Comparison of ENCODE assay signal across 16 cellular contexts in the genomic region with DNA sequence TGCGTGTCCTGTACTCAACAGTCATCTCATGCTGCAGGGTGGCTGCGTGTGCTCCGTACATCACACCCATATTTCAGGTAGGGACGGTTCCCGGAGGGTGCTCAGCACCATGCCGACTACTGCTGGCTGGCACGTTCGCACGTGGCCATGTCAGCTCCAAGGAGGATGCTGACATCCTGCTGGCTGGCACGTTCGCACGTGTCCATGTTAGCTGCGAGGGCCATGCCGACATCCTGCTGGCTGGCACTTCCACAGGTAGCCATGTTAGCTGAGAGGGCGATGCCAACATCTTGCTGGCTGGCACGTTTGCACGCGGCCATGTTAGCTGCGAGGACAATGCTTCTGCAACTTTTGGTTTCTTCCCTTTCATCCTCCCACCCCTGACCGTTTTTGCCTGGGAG.
DNase-seq lines count a peak whose midpoint lies in the region; ATAC-seq and TF ChIP-seq lines count a peak whose summit lies in the region.
"Had no signal": no experiment of that assay in that cellular context is flagged by ENCODE, and none has a peak within 500 bp of the region (broad histone marks: within the 10 kb centered on the region; RNA-seq: fewer than 3 reads in every experiment).

No MANE protein-coding gene starts in this region.

- H2BK5ac ChIP-seq in mesendoderm (ENCODE audit: low read length): no peak overlapping the region

- H3K18ac ChIP-seq in mesendoderm (ENCODE audit: low read length): no peak overlapping the region

- no peaks in the 10 kb centered on the region for H3K36me3 Mint-ChIP-seq in activated T-cell treated with anti-CD3 and anti-CD28 coated beads, Interleukin-2, amount 50 U/mL, for 24 hours (ENCODE audit: low read depth)
- H3K36me3 Mint-ChIP-seq in activated T-cell treated with anti-CD3 and anti-CD28 coated beads, Interleukin-2, amount 50 U/mL, for 72 hours (ENCODE audit: insufficient read depth in 2 of 2): no peaks in the 10 kb centered on the region
- H3K36me3 Mint-ChIP-seq: CD14-positive monocyte, IgD-negative memory B cell had no signal

- no peaks in the 10 kb centered on the region for H3K4me1 Mint-ChIP-seq in activated T-cell treated with anti-CD3 and anti-CD28 coated beads, Interleukin-2, amount 50 U/mL, for 24 hours (ENCODE audit: low read depth)
- no peaks in the 10 kb centered on the region for H3K4me1 Mint-ChIP-seq in activated T-cell treated with anti-CD3 and anti-CD28 coated beads, Interleukin-2, amount 50 U/mL, for 72 hours (ENCODE audit: low read depth)
- H3K4me1 Mint-ChIP-seq: CD14-positive monocyte had no signal

- H3K4me3 Mint-ChIP-seq in activated T-cell treated with anti-CD3 and anti-CD28 coated beads, Interleukin-2, amount 50 U/mL, for 24 hours: no peak overlapping the region
- no peak overlapping the region for H3K4me3 Mint-ChIP-seq in activated T-cell treated with anti-CD3 and anti-CD28 coated beads, Interleukin-2, amount 50 U/mL, for 72 hours
- H3K4me3 Mint-ChIP-seq: CD14-positive monocyte had no signal

- H3K79me2 ChIP-seq in mesendoderm (ENCODE audit: control insufficient read depth, insufficient read depth, low read length): no peaks in the 10 kb centered on the region

- H3K9me3 ChIP-seq in Peyer's patch (no peaks in the 10 kb centered on the region), testis (no peaks in the 10 kb centered on the region)

- H3K27ac ChIP-seq in Peyer's patch (no peak overlapping the region), mesendoderm (ENCODE audit: low read depth, low read length) (no peak overlapping the region), testis (no peak overlapping the region)

- no peaks in the 10 kb centered on the region for H3K36me3 ChIP-seq in Peyer's patch
- H3K36me3 ChIP-seq in mesendoderm (ENCODE audit: control insufficient read depth, insufficient read depth, low read length): no peaks in the 10 kb centered on the region
- H3K36me3 ChIP-seq in testis (ENCODE audit: low read depth, missing control alignments): no peaks in the 10 kb centered on the region

- H3K79me1 ChIP-seq in mesendoderm (ENCODE audit: low read length): no peaks in the 10 kb centered on the region

- H3K4me3 ChIP-seq in Peyer's patch (no peak overlapping the region), mesendoderm (ENCODE audit: low read length) (no peak overlapping the region), testis (no peak overlapping the region)
- H3K4me3 ChIP-seq: GM12878 had no signal

- H3K9me3 Mint-ChIP-seq in activated T-cell treated with anti-CD3 and anti-CD28 coated beads, Interleukin-2, amount 50 U/mL, for 24 hours: no peaks in the 10 kb centered on the region
- H3K9me3 Mint-ChIP-seq in activated T-cell treated with anti-CD3 and anti-CD28 coated beads, Interleukin-2, amount 50 U/mL, for 72 hours: no peaks in the 10 kb centered on the region
- H3K9me3 Mint-ChIP-seq: CD14-positive monocyte had no signal

- DNase-seq in activated T-cell treated with anti-CD3 and anti-CD28 coated beads, Interleukin-2, amount 50 U/mL, for 24 hours: peak; percentile 7
- no peak for DNase-seq in activated T-cell treated with anti-CD3 and anti-CD28 coated beads, Interleukin-2, amount 50 U/mL, for 72 hours
- peak in 2 of 3 donors; percentile 22 to 40 for DNase-seq in Peyer's patch
- DNase-seq in mesendoderm: no peak
- peak; percentile 9 for DNase-seq in testis
- no peak for DNase-seq in T-helper 1 cell
- no peak for DNase-seq in occipital lobe (lab: John Stamatoyannopoulos, UW)
- DNase-seq: NCI-H146, NCI-H226, NCI-H526 treated with DMSO at 0.1 percent for 48 hours, RPMI8226 had no signal

- H4K5ac ChIP-seq in mesendoderm (ENCODE audit: low read length): no peak overlapping the region

- no peak overlapping the region for H2BK15ac ChIP-seq in mesendoderm (replicated peaks; ENCODE audit: low read depth)

- H3K4me2 ChIP-seq in mesendoderm (ENCODE audit: low read length): no peak overlapping the region

- intact Hi-C loops in testis (cut with DNase I; ENCODE audit: low total_unique reads): no loop called here

- H3K4ac ChIP-seq in mesendoderm (ENCODE audit: low read depth, low read length): no peak overlapping the region

- peaks cover 6% of the 10 kb centered on the region for H3K27me3 Mint-ChIP-seq in activated T-cell treated with anti-CD3 and anti-CD28 coated beads, Interleukin-2, amount 50 U/mL, for 24 hours
- H3K27me3 Mint-ChIP-seq in activated T-cell treated with anti-CD3 and anti-CD28 coated beads, Interleukin-2, amount 50 U/mL, for 72 hours (ENCODE audit: low read depth): no peaks in the 10 kb centered on the region

- H3K4me1 ChIP-seq in Peyer's patch: no peaks in the 10 kb centered on the region
- no peaks in the 10 kb centered on the region for H3K4me1 ChIP-seq in mesendoderm (ENCODE audit: control insufficient read depth, low read depth, low read length)
- H3K4me1 ChIP-seq in testis: no peaks in the 10 kb centered on the region

- H3K27me3 ChIP-seq in Peyer's patch (no peaks in the 10 kb centered on the region), mesendoderm (ENCODE audit: insufficient read depth, low read length, poor library complexity) (no peaks in the 10 kb centered on the region), testis (no peaks in the 10 kb centered on the region)

- peak overlapping the region; percentile 89 for H3K23ac ChIP-seq in mesendoderm (ENCODE audit: low read length)

- TF ChIP-seq POLR2A in Peyer's patch (IDR thresholded peaks at IDR 0.05): no peak
- TF ChIP-seq POLR2A in testis (IDR thresholded peaks at IDR 0.05): no peak

- H4K8ac ChIP-seq in mesendoderm (ENCODE audit: low read depth, low read length): no peak overlapping the region

- H3K27ac Mint-ChIP-seq in activated T-cell treated with anti-CD3 and anti-CD28 coated beads, Interleukin-2, amount 50 U/mL, for 24 hours: no peak overlapping the region
- H3K27ac Mint-ChIP-seq in activated T-cell treated with anti-CD3 and anti-CD28 coated beads, Interleukin-2, amount 50 U/mL, for 72 hours: no peak overlapping the region
- H3K27ac Mint-ChIP-seq: CD14-positive monocyte, IgD-negative memory B cell had no signal

- no peak overlapping the region for H3K9ac ChIP-seq in mesendoderm (ENCODE audit: low read length)

- ATAC-seq in activated T-cell treated with anti-CD3 and anti-CD28 coated beads, Interleukin-2, amount 50 U/mL, for 72 hours (replicated peaks in 1 of 2): no peak
- ATAC-seq in GM18520 (IDR thresholded peaks at IDR 0.05; ENCODE audit: unreplicated experiment): no peak
- ATAC-seq: GM12878, HCT116 had no signal

- no peak for TF ChIP-seq CTCF in Peyer's patch (IDR thresholded peaks at IDR 0.05)
- TF ChIP-seq CTCF in testis (IDR thresholded peaks at IDR 0.05): no peak

- no peak overlapping the region for H2BK120ac ChIP-seq in mesendoderm (ENCODE audit: low read depth, low read length)

- no peak overlapping the region for H2AK5ac ChIP-seq in mesendoderm (ENCODE audit: low read length)

- no peak overlapping the region for H3K56ac ChIP-seq in mesendoderm (ENCODE audit: low read length)

- no CpG with 5 or more reads among the region's 20 CpGs for WGBS in mesendoderm (ENCODE audit: extremely low coverage, insufficient coverage, low lambda C conversion rate)
- 81 to 92% methylated on average over 10 to 20 of the region's 20 CpGs for WGBS in testis, 2 donors

Comparison
In these comparisons a context has a peak if more than half of its experiments do, and no peak if none do; other contexts are left out.
1. DNase-seq: peak in activated T-cell treated with anti-CD3 and anti-CD28 coated beads, Interleukin-2, amount 50 U/mL, for 24 hours (single experiment), Peyer's patch (2 of 3) and testis (single experiment); none in activated T-cell treated with anti-CD3 and anti-CD28 coated beads, Interleukin-2, amount 50 U/mL, for 72 hours (0 of 2), mesendoderm (single experiment), T-helper 1 cell (0 of 5) and occipital lobe (single experiment).